8 cellular contexts compared by ENCODE assay signal in genomic region chr16:89115216-89115949, GRCh38.
DNase-seq lines count a peak whose midpoint lies in the region; ATAC-seq and TF ChIP-seq lines count a peak whose summit lies in the region.

No MANE protein-coding gene starts in this region.

- peaks cover 10% of the 10 kb centered on the region for H3K4me1 ChIP-seq in RWPE2 (ENCODE audit: insufficient read depth, poor library complexity, severe bottlenecking)

- peak; percentile 91 for DNase-seq in GM12865 (ENCODE audit: low read depth)
- peak; percentile 62 for DNase-seq in RWPE2 (ENCODE audit: low spot score)
- peak; percentile 89 for DNase-seq in activated gamma-delta T cell treated with Interleukin-2 at 50 U/mL for 16 hours
- DNase-seq in hypothalamus (lab: John Stamatoyannopoulos, UW): peak in 39 of 51 donors; percentile 2 to 67 (median 31)
- peak; percentile 59 to 74 (median 72) for DNase-seq in stimulated activated CD4-positive, alpha-beta T cell treated with anti-CD3 and anti-CD28 coated beads, TNF-alpha, amount 100 ng/mL, for 1 hour (ENCODE audit: low read depth in 3 of 3, low spot score in 1 of 3)
- no peak for DNase-seq in T1000 (lab: John Stamatoyannopoulos, UW)
- no peak for DNase-seq in NCI-H1436 treated with DMSO at 0.1 percent for 48 hours (lab: John Stamatoyannopoulos, UW)

- peaks cover 45% of the 10 kb centered on the region for H3K36me3 ChIP-seq in RWPE2 (ENCODE audit: low read depth)

- TF ChIP-seq CTCF in GM12865 (IDR thresholded peaks at IDR 0.05; ENCODE audit: insufficient read depth, low read depth, low read length, missing control alignments) (no peak), RWPE2 (IDR thresholded peaks at IDR 0.05; ENCODE audit: poor library complexity, severe bottlenecking) (no peak)

- H3K27me3 ChIP-seq in RWPE2 (ENCODE audit: insufficient read depth, poor library complexity, severe bottlenecking): no peaks in the 10 kb centered on the region

- peak; percentile 82 for ATAC-seq in HG02759 (IDR thresholded peaks at IDR 0.05; ENCODE audit: unreplicated experiment)
- ATAC-seq in RWPE2 (ENCODE audit: low read depth): peak; percentile 24; the same call in 1 of the 3 replicates

- H3K9me3 ChIP-seq in RWPE2 (ENCODE audit: severe bottlenecking): no peaks in the 10 kb centered on the region

- H3K4me3 ChIP-seq in GM12865 (ENCODE audit: low read depth, low read length) (peak overlapping the region; percentile 62), RWPE2 (ENCODE audit: severe bottlenecking) (no peak overlapping the region)

- H3K27ac ChIP-seq in RWPE2 (ENCODE audit: poor library complexity, severe bottlenecking): no peak overlapping the region

Comparison
In these comparisons a context has a peak if more than half of its experiments do, and no peak if none do; other contexts are left out.
1. DNase-seq: peak in GM12865 (single experiment), RWPE2 (single experiment), activated gamma-delta T cell treated with Interleukin-2 at 50 U/mL for 16 hours (single experiment), hypothalamus (39 of 51) and stimulated activated CD4-positive, alpha-beta T cell treated with anti-CD3 and anti-CD28 coated beads, TNF-alpha, amount 100 ng/mL, for 1 hour (3 of 3); none in T1000 (single experiment) and NCI-H1436 treated with DMSO at 0.1 percent for 48 hours (single experiment).